ENCODE assay signal across 8 cellular contexts in the genomic region with DNA sequence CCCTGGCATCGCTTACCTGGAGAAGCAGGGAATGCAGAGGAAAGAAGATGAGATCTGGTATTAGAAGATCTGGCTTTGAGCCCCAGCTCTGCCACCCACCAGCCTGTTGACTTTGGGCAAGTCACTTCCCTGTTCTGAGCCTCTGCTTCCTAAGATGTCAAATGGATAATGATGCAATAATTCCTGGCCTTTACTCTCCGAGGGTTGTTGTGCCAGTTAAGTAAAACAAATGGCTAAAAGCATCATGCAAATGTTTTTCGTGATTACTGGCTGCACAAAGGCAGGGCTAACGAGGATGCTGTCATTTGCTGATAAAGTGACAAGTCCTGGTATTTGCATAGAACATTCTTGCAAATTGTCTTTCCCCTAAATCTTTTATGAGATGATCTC. TPM values are rescaled to one million over a fixed set of nuclear protein-coding genes. Genes with fewer than 3 reads are reported as not detected.
DNase-seq lines count a peak whose midpoint lies in the region; ATAC-seq and TF ChIP-seq lines count a peak whose summit lies in the region.

No MANE protein-coding gene starts in this region.

- H3K4me1 ChIP-seq in OCI-LY7 (ENCODE audit: insufficient read depth, low read length, poor library complexity, severe bottlenecking): peaks cover 43% of the 10 kb centered on the region
- peaks cover 8 to 14% of the 10 kb centered on the region in 2 donors for H3K4me1 ChIP-seq in duodenal mucosa (ENCODE audit: control insufficient read depth in 1 of 2, insufficient read depth in 2 of 2, low read length in 2 of 2)

- BruUV-seq in OCI-LY7 (replicated peaks; lab: Mats Ljungman, UMichigan): no TSS peak

- no peak overlapping the region for H3K9ac ChIP-seq in duodenal mucosa (ENCODE audit: low read depth in 1 of 2, low read length in 2 of 2)

- TF ChIP-seq CTCF in OCI-LY7 (conservative IDR thresholded peaks at IDR 0.05; ENCODE audit: low read length): no peak

- H3K9me3 ChIP-seq in OCI-LY7 (ENCODE audit: low read length): no peaks in the 10 kb centered on the region
- no peaks in the 10 kb centered on the region for H3K9me3 ChIP-seq in duodenal mucosa (ENCODE audit: control insufficient read depth in 1 of 2, low read length in 2 of 2)

- H2AFZ ChIP-seq in OCI-LY7 (ENCODE audit: low read length): peak overlapping the region; percentile 65; the same call in 1 of the 2 replicates

- H3K9me2 ChIP-seq in OCI-LY7 (ENCODE audit: insufficient read depth, low read length): no peaks in the 10 kb centered on the region

- H3K27ac ChIP-seq in OCI-LY7 (ENCODE audit: low read depth, low read length, poor library complexity, severe bottlenecking) (no peak overlapping the region), duodenal mucosa (ENCODE audit: low read depth, low read length) (no peak overlapping the region)

- peaks cover under 1% of the 10 kb centered on the region for H3K36me3 Mint-ChIP-seq in activated CD4-positive, alpha-beta T cell treated with anti-CD3 and anti-CD28 coated beads, Interleukin-2, amount 10 ng/mL, durations not matched to agents 24 days and 14 days (ENCODE audit: low read depth)

- peaks cover 14% of the 10 kb centered on the region for H3K27me3 Mint-ChIP-seq in activated CD4-positive, alpha-beta T cell treated with anti-CD3 and anti-CD28 coated beads, Interleukin-2, amount 10 ng/mL, durations not matched to agents 24 days and 14 days

- peak overlapping the region; percentile 69 for H3K27ac Mint-ChIP-seq in activated CD4-positive, alpha-beta T cell treated with anti-CD3 and anti-CD28 coated beads, Interleukin-2, amount 10 ng/mL, durations not matched to agents 24 days and 14 days

- DNase-seq in activated CD4-positive, alpha-beta T cell treated with anti-CD3 and anti-CD28 coated beads, Interleukin-2, amount 10 ng/mL, durations not matched to agents 24 days and 14 days: no peak
- DNase-seq in activated CD4-positive, alpha-beta T cell treated with anti-CD3 and anti-CD28 coated beads for 1 hour: no peak
- DNase-seq in OCI-LY7 (ENCODE audit: low spot score) (no peak), retina (peak; percentile 11), iPS-NIHi11 (ENCODE audit: low spot score) (no peak), NK-92 (lab: John Stamatoyannopoulos, UW; ENCODE audit: unreplicated experiment) (no peak)

- no peaks in the 10 kb centered on the region for H3K79me2 ChIP-seq in OCI-LY7 (ENCODE audit: insufficient read depth, low read depth, low read length)

- H3K36me3 ChIP-seq in OCI-LY7 (ENCODE audit: insufficient read depth, low read length) (no peaks in the 10 kb centered on the region), duodenal mucosa (ENCODE audit: control insufficient read depth in 1 of 2, insufficient read depth in 2 of 2, low read length in 2 of 2) (peaks cover 0 to 3% of the 10 kb centered on the region in 2 donors)

- H3K4me3 Mint-ChIP-seq in activated CD4-positive, alpha-beta T cell treated with anti-CD3 and anti-CD28 coated beads, Interleukin-2, amount 10 ng/mL, durations not matched to agents 24 days and 14 days: peak overlapping the region; percentile 93

- peaks cover 33% of the 10 kb centered on the region for H3K4me1 Mint-ChIP-seq in activated CD4-positive, alpha-beta T cell treated with anti-CD3 and anti-CD28 coated beads, Interleukin-2, amount 10 ng/mL, durations not matched to agents 24 days and 14 days

- intact Hi-C loops in activated CD4-positive, alpha-beta T cell treated with anti-CD3 and anti-CD28 coated beads, Interleukin-2, amount 10 ng/mL, durations not matched to agents 24 days and 14 days (cut with micrococcal nuclease): loop anchor here (2.0 to 10.0 kb wide), 2 partner anchors 124 to 320 kb away; a partner anchor contains a TSS
- intact Hi-C loops in OCI-LY7 (cut with micrococcal nuclease; ENCODE audit: unreplicated experiment): loop anchor here (2.0 to 10.0 kb wide), 3 partner anchors 162 to 320 kb away; a partner anchor contains a TSS

- peak overlapping the region; percentile 100; the same call in 1 of the 2 replicates for H3K4me2 ChIP-seq in OCI-LY7 (ENCODE audit: low read length)

- H4K20me1 ChIP-seq in OCI-LY7 (ENCODE audit: insufficient read depth, low read length): peaks cover 6% of the 10 kb centered on the region; the same call in 1 of the 2 replicates

- peak overlapping the region; percentile 95 for H3K4me3 ChIP-seq in OCI-LY7 (ENCODE audit: low read depth, low read length, poor library complexity, severe bottlenecking)
- peak overlapping the region; percentile 7 to 91 for H3K4me3 ChIP-seq in duodenal mucosa (ENCODE audit: low read depth in 1 of 2, low read length in 2 of 2)

- no peaks in the 10 kb centered on the region for H3K9me3 Mint-ChIP-seq in activated CD4-positive, alpha-beta T cell treated with anti-CD3 and anti-CD28 coated beads, Interleukin-2, amount 10 ng/mL, durations not matched to agents 24 days and 14 days

- no peaks in the 10 kb centered on the region for H3K27me3 ChIP-seq in duodenal mucosa (ENCODE audit: control insufficient read depth in 1 of 2, insufficient read depth in 2 of 2, low read length in 2 of 2)

- POLR2A ChIA-PET in OCI-LY7 (lab: Charles Lee): interaction anchor here (1.1 to 3.5 kb wide), 4 partner anchors 11 to 45 kb away, joined by 3 to 18 read pairs (median 4); a partner anchor contains a TSS

- CTCF ChIA-PET in OCI-LY7 (lab: Charles Lee; ENCODE audit: unreplicated experiment): interaction anchor here (1.0 kb wide), 1 partner anchor 76 kb away, joined by 4 read pairs; no protein-coding TSS in a partner anchor

- no peak for ATAC-seq in HG03139 (IDR thresholded peaks at IDR 0.05; ENCODE audit: unreplicated experiment)

RNA-seq across cellular contexts. Expression of a gene that starts 1.3 kb away (rescaled TPM):
- total RNA-seq in activated CD4-positive, alpha-beta T cell treated with anti-CD3 and anti-CD28 coated beads, Interleukin-2, amount 10 ng/mL, durations not matched to agents 24 days and 14 days: 5.9 and 6.5 TPM in 2 replicates
- 10.5 and 14.6 TPM in 2 replicates for total RNA-seq in OCI-LY7 (2014; rRNA removed; shearing (Covaris generic))
- total RNA-seq in OCI-LY7 (2022): 17.8 and 20.1 TPM in 2 replicates

RNA-seq across cellular contexts. Expression of a gene that starts 10.1 kb away (rescaled TPM):
- total RNA-seq in activated CD4-positive, alpha-beta T cell treated with anti-CD3 and anti-CD28 coated beads, Interleukin-2, amount 10 ng/mL, durations not matched to agents 24 days and 14 days: 149 and 156 TPM in 2 replicates
- 147 and 152 TPM in 2 replicates for total RNA-seq in OCI-LY7 (2014; rRNA removed; shearing (Covaris generic))
- total RNA-seq in OCI-LY7 (2022): 200 and 201 TPM in 2 replicates

RNA-seq across cellular contexts. Expression of a gene that starts 39.5 kb away (rescaled TPM):
- total RNA-seq in activated CD4-positive, alpha-beta T cell treated with anti-CD3 and anti-CD28 coated beads, Interleukin-2, amount 10 ng/mL, durations not matched to agents 24 days and 14 days: 16.7 and 19.3 TPM in 2 replicates
- 12.5 and 12.8 TPM in 2 replicates for total RNA-seq in OCI-LY7 (2014; rRNA removed; shearing (Covaris generic))
- 19.5 and 19.9 TPM in 2 replicates for total RNA-seq in OCI-LY7 (2022)
